8 cellular contexts compared by ENCODE assay signal in the genomic region with DNA sequence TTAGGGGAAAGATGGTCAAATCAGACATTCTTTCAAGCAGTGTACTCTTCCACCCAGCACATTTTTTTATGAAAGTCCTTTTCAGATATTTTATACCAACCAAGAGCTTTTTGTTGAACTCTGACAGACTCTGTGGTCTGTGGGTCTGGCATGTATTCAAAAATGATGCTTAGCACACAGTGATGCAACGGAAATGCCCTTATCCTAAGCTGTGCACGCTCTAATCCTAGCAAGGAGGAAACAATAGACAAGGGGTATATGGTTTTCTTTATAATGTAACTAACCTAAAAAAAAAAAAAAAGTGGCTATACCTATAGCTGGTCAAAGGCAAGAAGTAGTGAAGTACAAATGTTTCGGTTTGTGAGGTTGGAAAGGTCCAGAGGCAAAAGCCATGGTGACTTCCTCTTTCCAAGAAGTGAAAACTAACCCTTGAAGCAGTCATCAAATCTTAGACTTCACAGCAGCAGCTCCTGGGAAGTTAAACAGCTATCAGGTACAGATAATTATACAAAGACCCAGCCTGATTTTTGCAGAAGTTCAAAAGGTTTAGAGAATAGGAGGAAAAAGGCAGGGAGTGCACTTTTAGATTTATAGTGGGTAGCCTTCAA.
DNase-seq lines count a peak whose midpoint lies in the region; ATAC-seq and FAIRE-seq lines count a peak whose summit lies in the region.

No MANE protein-coding gene starts in this region.

- ATAC-seq in GM18858 (IDR thresholded peaks at IDR 0.05; ENCODE audit: unreplicated experiment) = peak; percentile 77
- peak; percentile 77 for ATAC-seq in HG03135 (IDR thresholded peaks at IDR 0.05; ENCODE audit: unreplicated experiment)
- no peak for ATAC-seq in GM21515 (IDR thresholded peaks at IDR 0.05; ENCODE audit: unreplicated experiment)

- no peaks in the 10 kb centered on the region for H3K27me3 ChIP-seq in Karpas-422 (ENCODE audit: low read length)

- DNase-seq in SK-MEL-5 (ENCODE audit: low read depth, low spot score) (peak; percentile 90), foreskin melanocyte (peak; percentile 97), urothelium cell line (ENCODE audit: low spot score) (peak; percentile 77), Karpas-422 (no peak)
- DNase-seq in NK-92 treated with Interleukin-12 subunit alpha and Interleukin-12 subunit beta, amount 100 ng/mL, for 24 hours (lab: John Stamatoyannopoulos, UW) = no peak

- H2AFZ ChIP-seq in Karpas-422 (ENCODE audit: low read length) = no peak overlapping the region

- H3K27ac ChIP-seq in Karpas-422 (ENCODE audit: low read length) = no peak overlapping the region

- FAIRE-seq in urothelium cell line (lab: Jason Lieb, UNC) = no peak

- in situ Hi-C loops in SK-MEL-5 (cut with HindIII; ENCODE audit: low pct_unique_long_range_greater_than_20kb, low sequenced_read_pairs) = no loop called here

- no peak overlapping the region for H3K4me3 ChIP-seq in Karpas-422 (ENCODE audit: low read length)

- H3K4me1 ChIP-seq in Karpas-422 (ENCODE audit: low read length) = no peaks in the 10 kb centered on the region

- no peaks in the 10 kb centered on the region for H3K9me2 ChIP-seq in Karpas-422 (replicated peaks; ENCODE audit: insufficient read depth, low read length)

- no peaks in the 10 kb centered on the region for H3K36me3 ChIP-seq in Karpas-422 (ENCODE audit: insufficient read depth, low read length)

- H3K9me3 ChIP-seq in Karpas-422 (ENCODE audit: low read length) = no peaks in the 10 kb centered on the region

- no peak overlapping the region for H3K4me2 ChIP-seq in Karpas-422 (ENCODE audit: low read depth, low read length, poor library complexity, severe bottlenecking)

- no peaks in the 10 kb centered on the region for H3K79me2 ChIP-seq in Karpas-422 (ENCODE audit: low read length)

- H4K20me1 ChIP-seq in Karpas-422 (ENCODE audit: insufficient read depth, low read depth, low read length) = no peaks in the 10 kb centered on the region

- H3K9ac ChIP-seq in Karpas-422 (ENCODE audit: low read length) = no peak overlapping the region

Comparison
In these comparisons a context has a peak if more than half of its experiments do, and no peak if none do; other contexts are left out.
1. DNase-seq: peak in SK-MEL-5 (single experiment), foreskin melanocyte (single experiment) and urothelium cell line (single experiment); none in Karpas-422 (single experiment) and NK-92 treated with Interleukin-12 subunit alpha and Interleukin-12 subunit beta, amount 100 ng/mL, for 24 hours (single experiment).